ENCODE assay signal across 1 cellular context in the genomic region with DNA sequence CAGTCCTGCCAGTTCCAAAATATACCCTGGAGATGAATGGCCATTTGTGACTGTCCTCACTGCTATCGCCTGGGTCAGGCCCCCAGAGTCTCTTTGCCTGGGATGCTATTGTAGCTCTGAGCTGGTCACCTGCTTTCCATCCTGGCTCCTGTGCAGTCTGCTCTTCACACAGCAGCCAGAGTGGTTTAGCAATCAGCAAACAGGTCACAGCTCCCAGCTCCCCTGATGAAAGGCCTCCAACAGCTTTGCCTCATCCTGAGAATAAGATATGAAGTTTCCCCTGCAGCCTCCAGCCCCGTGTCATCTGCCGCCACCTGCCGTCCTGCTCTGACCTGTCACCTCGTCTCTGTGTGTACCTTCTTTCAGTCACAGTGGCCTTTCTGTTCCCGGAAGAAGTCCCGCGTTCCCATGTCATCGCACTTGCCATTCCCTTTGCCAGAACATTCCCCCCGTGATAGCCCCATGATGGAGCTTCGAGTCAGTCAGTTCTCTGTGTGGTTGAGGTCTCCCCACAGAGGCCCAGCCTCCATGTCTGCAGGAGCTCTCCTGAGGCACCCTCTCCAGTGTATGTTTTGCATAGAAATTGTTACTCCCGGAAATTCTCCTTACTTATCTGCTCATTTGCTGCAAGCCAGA.
TF ChIP-seq lines count a peak whose summit lies in the region.

No MANE protein-coding gene starts in this region.

TF ChIP-seq in IMR-90, 13 proteins besides CTCF, POLR2A, EP300 and RAD21 (continued from another document):
- TF ChIP-seq, protein P1, sequence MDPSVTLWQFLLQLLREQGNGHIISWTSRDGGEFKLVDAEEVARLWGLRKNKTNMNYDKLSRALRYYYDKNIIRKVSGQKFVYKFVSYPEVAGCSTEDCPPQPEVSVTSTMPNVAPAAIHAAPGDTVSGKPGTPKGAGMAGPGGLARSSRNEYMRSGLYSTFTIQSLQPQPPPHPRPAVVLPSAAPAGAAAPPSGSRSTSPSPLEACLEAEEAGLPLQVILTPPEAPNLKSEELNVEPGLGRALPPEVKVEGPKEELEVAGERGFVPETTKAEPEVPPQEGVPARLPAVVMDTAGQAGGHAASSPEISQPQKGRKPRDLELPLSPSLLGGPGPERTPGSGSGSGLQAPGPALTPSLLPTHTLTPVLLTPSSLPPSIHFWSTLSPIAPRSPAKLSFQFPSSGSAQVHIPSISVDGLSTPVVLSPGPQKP (IDR thresholded peaks at IDR 0.05; ENCODE audit: borderline replicate concordance, low read depth, low read length) = no peak
- TF ChIP-seq NFE2L2 (IDR thresholded peaks at IDR 0.05; ENCODE audit: low read depth, low read length) = no peak
- TF ChIP-seq RCOR1 (IDR thresholded peaks at IDR 0.05; ENCODE audit: insufficient replicate concordance, low read length) = no peak
- TF ChIP-seq MXI1 (IDR thresholded peaks at IDR 0.05; ENCODE audit: borderline replicate concordance, low read depth, low read length) = no peak
TF ChIP-seq in IMR-90: peak in this region for 0.
